In the genomic region with DNA sequence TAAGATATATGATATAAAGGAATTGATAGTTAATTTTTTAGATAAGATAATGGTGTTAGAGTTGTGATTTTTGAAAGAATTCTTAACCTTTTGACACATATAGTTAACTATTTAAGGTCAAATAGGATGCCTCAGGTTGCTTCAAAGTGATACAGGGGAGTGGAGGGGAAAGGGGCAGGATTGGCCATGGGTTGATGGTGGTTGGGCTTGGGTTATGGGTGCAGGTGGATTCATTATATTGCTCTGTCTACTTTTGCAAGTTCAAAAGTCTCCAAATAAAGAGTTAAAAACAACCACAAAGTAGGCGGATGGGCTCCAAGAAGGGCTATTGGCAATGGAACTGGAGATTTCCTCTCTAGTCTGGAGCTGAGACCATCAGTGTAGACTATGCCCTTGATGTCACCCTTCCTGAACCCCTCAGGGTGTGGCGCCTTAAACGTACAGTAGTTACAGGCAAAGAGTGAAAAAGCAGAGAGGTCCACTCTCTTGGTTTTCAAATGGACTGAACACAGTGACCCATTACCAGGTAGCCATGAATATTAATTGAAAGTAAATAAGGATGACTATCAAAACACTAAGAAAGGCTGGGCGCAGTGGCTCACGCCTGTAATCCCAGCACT, we compare ENCODE assay signal across 15 cellular contexts.
DNase-seq lines count a peak whose midpoint lies in the region; ATAC-seq and TF ChIP-seq lines count a peak whose summit lies in the region.
"Had no signal": no experiment of that assay in that cellular context is flagged by ENCODE, and none has a peak within 500 bp of the region (broad histone marks: within the 10 kb centered on the region; RNA-seq: fewer than 3 reads in every experiment).

No MANE protein-coding gene starts in this region.

- no peak for TF ChIP-seq CTCF in HCT116 (IDR thresholded peaks at IDR 0.05 in 2 of 3, conservative IDR thresholded peaks at IDR 0.05 in 1 of 3; ENCODE audit: borderline replicate concordance in 1 of 3, insufficient read depth in 1 of 3, low read depth in 2 of 3, low read length in 2 of 3)

- no peak overlapping the region for H3K4me3 Mint-ChIP-seq in activated naive CD4-positive, alpha-beta T cell treated with anti-CD3 and anti-CD28 coated beads, Interleukin-2, amount 10 ng/mL, durations not matched to agents 7 days and 5 days
- no peak overlapping the region for H3K4me3 Mint-ChIP-seq in T-helper 17 cell
- H3K4me3 Mint-ChIP-seq: GM23338 had no signal

- RAD21 ChIA-PET in HCT116 (lab: Charles Lee; ENCODE audit: low non-redundant PET in 1 of 2, low total read pairs in 2 of 2, uncharacterized antibody in 2 of 2, unreplicated experiment in 2 of 2), result no interaction called here

- DNase-seq in activated naive CD4-positive, alpha-beta T cell treated with anti-CD3 and anti-CD28 coated beads, Interleukin-2, amount 10 ng/mL, durations not matched to agents 7 days and 5 days, result no peak
- DNase-seq in activated naive CD4-positive, alpha-beta T cell treated with anti-CD3 and anti-CD28 coated beads, Interleukin-2, amount 50 U/mL, for 16 hours, result no peak
- no peak for DNase-seq in HCT116 (ENCODE audit: low read depth, low spot score)
- DNase-seq in T-helper 17 cell, result no peak
- DNase-seq in superior temporal gyrus (ENCODE audit: extremely low spot score), result peak; percentile 1
- no peak for DNase-seq in NCI-H2107 treated with DMSO at 0.1 percent for 48 hours (lab: John Stamatoyannopoulos, UW; ENCODE audit: unreplicated experiment)
- DNase-seq: DMS 273 treated with DMSO at 0.1 percent for 48 hours, NCI-H1105, NCI-H2227 treated with DMSO at 0.1 percent for 48 hours, NCI-H524, Peyer's patch, Right ventricle myocardium superior had no signal

- H3K36me3 ChIP-seq in HCT116 (ENCODE audit: control insufficient read depth in 1 of 2, insufficient read depth in 2 of 2, low read length in 2 of 2), result 0 out of 4 replicates have a peak, but pooled peaks cover 0 to 2% of the 10 kb centered on the region in 2 experiments

- H4K20me1 ChIP-seq in HCT116 (ENCODE audit: insufficient read depth), result no peaks in the 10 kb centered on the region
- H4K20me1 ChIP-seq: BLaER1 had no signal

- peaks cover 0 to 4% of the 10 kb centered on the region in 2 experiments; a peak in 1 of 4 replicates for H3K4me1 ChIP-seq in HCT116 (ENCODE audit: control insufficient read depth in 1 of 2, insufficient read depth in 2 of 2, low read length in 2 of 2)

- H3K9me3 ChIP-seq in HCT116 (ENCODE audit: control insufficient read depth in 1 of 2, insufficient read depth in 1 of 2, low read depth in 1 of 2, low read length in 2 of 2), result no peaks in the 10 kb centered on the region
- no peaks in the 10 kb centered on the region for H3K9me3 ChIP-seq in T-helper 17 cell (ENCODE audit: control insufficient read depth, low read length, poor library complexity, severe bottlenecking)
- H3K9me3 ChIP-seq: BLaER1, Peyer's patch had no signal

- no peak overlapping the region for H2AFZ ChIP-seq in HCT116 (ENCODE audit: low read depth, low read length, poor library complexity, severe bottlenecking)
- H2AFZ ChIP-seq: GM23338 had no signal

- no peak overlapping the region for H3K27ac ChIP-seq in HCT116 (ENCODE audit: low read depth, low read length)
- H3K27ac ChIP-seq: BLaER1, Peyer's patch had no signal

- H3K9ac ChIP-seq in HCT116 (ENCODE audit: low read length), result no peak overlapping the region
- H3K9ac ChIP-seq: BLaER1 had no signal

- TF ChIP-seq POLR2A in HCT116 (IDR thresholded peaks at IDR 0.05; ENCODE audit: borderline replicate concordance, extremely low read depth, insufficient read depth, insufficient read length), result no peak

- no peak for ATAC-seq in HCT116
- ATAC-seq in T-helper 17 cell, result no peak
- ATAC-seq in GM19397 (IDR thresholded peaks at IDR 0.05; ENCODE audit: unreplicated experiment), result no peak
- ATAC-seq: GM23338 had no signal

- H3K79me2 ChIP-seq in HCT116 (ENCODE audit: insufficient read depth, low read length), result no peaks in the 10 kb centered on the region

- peaks cover 15% of the 10 kb centered on the region for H3K27me3 Mint-ChIP-seq in activated naive CD4-positive, alpha-beta T cell treated with anti-CD3 and anti-CD28 coated beads, Interleukin-2, amount 10 ng/mL, durations not matched to agents 7 days and 5 days
- H3K27me3 Mint-ChIP-seq in T-helper 17 cell, result no peaks in the 10 kb centered on the region

- intact Hi-C loops in HCT116 (cut with micrococcal nuclease), result no loop called here

- POLR2A ChIA-PET in HCT116 (lab: Charles Lee), result no interaction called here

- CTCF ChIA-PET in activated naive CD4-positive, alpha-beta T cell treated with anti-CD3 and anti-CD28 coated beads, Interleukin-2, amount 10 ng/mL, durations not matched to agents 7 days and 5 days (lab: Charles Lee), result interaction anchor here (1.9 to 2.1 kb wide), 2 partner anchors 12 to 18 kb away, joined by 5 read pairs; no protein-coding TSS in a partner anchor
- CTCF ChIA-PET in HCT116 (lab: Charles Lee), result no interaction called here

- peaks cover 14% of the 10 kb centered on the region for H3K36me3 Mint-ChIP-seq in activated naive CD4-positive, alpha-beta T cell treated with anti-CD3 and anti-CD28 coated beads, Interleukin-2, amount 10 ng/mL, durations not matched to agents 7 days and 5 days
- H3K36me3 Mint-ChIP-seq in T-helper 17 cell (ENCODE audit: low read depth), result peaks cover 2% of the 10 kb centered on the region

- no peaks in the 10 kb centered on the region for H3K9me2 ChIP-seq in HCT116 (ENCODE audit: insufficient read depth)

- H3K9me3 Mint-ChIP-seq in activated naive CD4-positive, alpha-beta T cell treated with anti-CD3 and anti-CD28 coated beads, Interleukin-2, amount 10 ng/mL, durations not matched to agents 7 days and 5 days, result no peaks in the 10 kb centered on the region
- H3K9me3 Mint-ChIP-seq: GM23338 had no signal

- peak overlapping the region; percentile 34 for H3K27ac Mint-ChIP-seq in activated naive CD4-positive, alpha-beta T cell treated with anti-CD3 and anti-CD28 coated beads, Interleukin-2, amount 10 ng/mL, durations not matched to agents 7 days and 5 days
- peak overlapping the region; percentile 66 for H3K27ac Mint-ChIP-seq in T-helper 17 cell
- H3K27ac Mint-ChIP-seq: GM23338 had no signal

- no peaks in the 10 kb centered on the region for H3K27me3 ChIP-seq in HCT116 (ENCODE audit: insufficient read depth, low read length)
- H3K27me3 ChIP-seq: BLaER1, Peyer's patch had no signal

- TSS peak; percentile 21 for BruUV-seq in HCT116 (replicated peaks; lab: Mats Ljungman, UMichigan)

- no peaks in the 10 kb centered on the region for H3K4me1 Mint-ChIP-seq in activated naive CD4-positive, alpha-beta T cell treated with anti-CD3 and anti-CD28 coated beads, Interleukin-2, amount 10 ng/mL, durations not matched to agents 7 days and 5 days
- H3K4me1 Mint-ChIP-seq in T-helper 17 cell, result peaks cover 9% of the 10 kb centered on the region

- H3K4me3 ChIP-seq in HCT116 (replicated peaks in 1 of 2; ENCODE audit: low read depth in 1 of 2, low read length in 2 of 2), result no peak overlapping the region
- H3K4me3 ChIP-seq: BLaER1, GM23338, Peyer's patch had no signal

- H3K4me2 ChIP-seq in HCT116 (ENCODE audit: low read length), result no peak overlapping the region
- H3K4me2 ChIP-seq: BLaER1, GM23338 had no signal

- no peak for TF ChIP-seq RAD21 in HCT116 (IDR thresholded peaks at IDR 0.05; ENCODE audit: low read depth)

TF ChIP-seq in HCT116, 20 proteins besides CTCF, POLR2A, EP300 and RAD21:
- TF ChIP-seq CEBPB (IDR thresholded peaks at IDR 0.05; ENCODE audit: low read depth) (no peak), JUND (IDR thresholded peaks at IDR 0.05) (no peak), EGR1 (IDR thresholded peaks at IDR 0.05; ENCODE audit: low read depth) (no peak), EZH2phosphoT487 (IDR thresholded peaks at IDR 0.05; ENCODE audit: borderline replicate concordance) (no peak), FOSL1 (IDR thresholded peaks at IDR 0.05; ENCODE audit: low read depth) (no peak), EZH2 (IDR thresholded peaks at IDR 0.05) (no peak), SRF (IDR thresholded peaks at IDR 0.05; ENCODE audit: low read depth) (no peak), ZFX (IDR thresholded peaks at IDR 0.05) (no peak)
- TF ChIP-seq, protein P1, sequence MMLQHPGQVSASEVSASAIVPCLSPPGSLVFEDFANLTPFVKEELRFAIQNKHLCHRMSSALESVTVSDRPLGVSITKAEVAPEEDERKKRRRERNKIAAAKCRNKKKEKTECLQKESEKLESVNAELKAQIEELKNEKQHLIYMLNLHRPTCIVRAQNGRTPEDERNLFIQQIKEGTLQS (IDR thresholded peaks at IDR 0.05), result no peak
- TF ChIP-seq, protein P2, sequence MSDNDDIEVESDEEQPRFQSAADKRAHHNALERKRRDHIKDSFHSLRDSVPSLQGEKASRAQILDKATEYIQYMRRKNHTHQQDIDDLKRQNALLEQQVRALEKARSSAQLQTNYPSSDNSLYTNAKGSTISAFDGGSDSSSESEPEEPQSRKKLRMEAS (IDR thresholded peaks at IDR 0.05), result no peak
